In the genomic region with DNA sequence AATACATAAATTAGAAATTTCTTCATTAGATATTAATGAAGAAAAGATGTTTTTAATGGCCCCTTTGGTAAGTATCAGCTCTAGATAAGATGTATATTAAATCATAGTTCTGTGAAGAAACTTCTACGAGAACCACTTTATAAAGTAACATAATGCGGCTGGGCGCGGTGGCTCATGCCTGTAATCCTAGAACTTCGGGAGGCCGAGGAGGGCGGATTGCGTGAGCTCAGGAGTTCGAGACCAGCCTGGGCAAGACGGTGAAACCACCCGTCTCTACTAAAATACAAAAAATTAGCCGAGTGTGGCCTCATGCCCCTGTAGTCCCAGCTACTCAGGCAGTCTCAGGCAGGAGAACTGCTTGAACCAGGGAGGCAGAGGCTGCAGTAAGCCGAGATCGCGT, we compare ENCODE assay signal across 18 cellular contexts. TPM values are rescaled to one million over a fixed set of nuclear protein-coding genes. Genes with fewer than 3 reads are reported as not detected.
DNase-seq lines count a peak whose midpoint lies in the region; ATAC-seq and TF ChIP-seq lines count a peak whose summit lies in the region.
"Had no signal": no experiment of that assay in that cellular context is flagged by ENCODE, and none has a peak within 500 bp of the region (broad histone marks: within the 10 kb centered on the region; RNA-seq: fewer than 3 reads in every experiment).

No MANE protein-coding gene starts in this region.

- CTCF ChIA-PET in T-cell (lab: Charles Lee): no interaction called here

- WGBS in mesenchymal stem cell: 87% methylated on average over 12 of the region's 15 CpGs
- WGBS in right cardiac atrium: 86% methylated on average over 15 of the region's 15 CpGs

- H3K18ac ChIP-seq in mesenchymal stem cell (ENCODE audit: low read depth in 1 of 2, low read length in 2 of 2): no peak overlapping the region

- H3K27me3 ChIP-seq in mesenchymal stem cell (ENCODE audit: control insufficient read depth in 1 of 2, insufficient read depth in 1 of 2, low read length in 2 of 2) (no peaks in the 10 kb centered on the region), gastrocnemius medialis (no peaks in the 10 kb centered on the region), right cardiac atrium (ENCODE audit: control insufficient read depth, insufficient read depth) (no peaks in the 10 kb centered on the region), upper lobe of right lung (no peaks in the 10 kb centered on the region)
- H3K27me3 ChIP-seq: transverse colon had no signal

- TF ChIP-seq POLR2A in gastrocnemius medialis (IDR thresholded peaks at IDR 0.05): no peak

- H3K27ac ChIP-seq in mesenchymal stem cell (ENCODE audit: low read length, poor library complexity, severe bottlenecking) (no peak overlapping the region), gastrocnemius medialis (peak overlapping the region; percentile 94 to 99 (median 97)), right cardiac atrium (ENCODE audit: low read length) (no peak overlapping the region), upper lobe of right lung (no peak overlapping the region)
- H3K27ac ChIP-seq: coronary artery had no signal

- no peak overlapping the region for H2AFZ ChIP-seq in mesenchymal stem cell (ENCODE audit: low read depth, low read length)

- no peak for DNase-seq in activated naive CD4-positive, alpha-beta T cell (lab: John Stamatoyannopoulos, UW)
- no peak for DNase-seq in T-cell
- no peak for DNase-seq in mesenchymal stem cell
- DNase-seq in gastrocnemius medialis: no peak
- no peak for DNase-seq in NCI-H1092 (lab: John Stamatoyannopoulos, UW)
- no peak for DNase-seq in right cardiac atrium
- no peak for DNase-seq in upper lobe of right lung
- DNase-seq: activated CD4-positive, alpha-beta T cell treated with anti-CD3 and anti-CD28 coated beads, Interleukin-2, amount 10 ng/mL, durations not matched to agents 7 days and 5 days; activated CD8-positive, alpha-beta memory T cell treated with anti-CD3 and anti-CD28 coated beads, Interleukin-2, amount 50 U/mL, for 4 hours; activated naive CD4-positive, alpha-beta T cell treated with anti-CD3 and anti-CD28 coated beads, Interleukin-2, amount 10 ng/mL, durations not matched to agents 7 days and 5 days; DMS79; left ventricle myocardium superior; NCI-H1694 treated with DMSO at 0.1 percent for 48 hours; NCI-H345; stimulated activated naive B cell treated with anti-CD40 and anti-IgM and Interleukin-4, amounts not matched to agents 10 μg/mL and 1 μg/mL and 100 μg/mL, for 72 hours; transverse colon had no signal

- H3K36me3 ChIP-seq in mesenchymal stem cell (ENCODE audit: control insufficient read depth in 1 of 2, insufficient read depth in 2 of 2, low read depth in 1 of 2, low read length in 2 of 2): no peaks in the 10 kb centered on the region
- no peaks in the 10 kb centered on the region for H3K36me3 ChIP-seq in gastrocnemius medialis
- H3K36me3 ChIP-seq in upper lobe of right lung: no peaks in the 10 kb centered on the region
- H3K36me3 ChIP-seq: transverse colon had no signal

- H2BK5ac ChIP-seq in mesenchymal stem cell (ENCODE audit: low read depth, low read length, poor library complexity, severe bottlenecking): no peak overlapping the region

- peak overlapping the region; percentile 33 for H3K4me3 Mint-ChIP-seq in activated naive CD4-positive, alpha-beta T cell treated with anti-CD3 and anti-CD28 coated beads, Interleukin-2, amount 50 U/mL, for 24 hours
- peak overlapping the region in 2 of 3 donors; percentile 21 to 84 for H3K4me3 Mint-ChIP-seq in T-cell

- H3K9me3 ChIP-seq in mesenchymal stem cell (ENCODE audit: control insufficient read depth, low read length) (no peaks in the 10 kb centered on the region), gastrocnemius medialis (no peaks in the 10 kb centered on the region), right cardiac atrium (ENCODE audit: control insufficient read depth, low read length) (no peaks in the 10 kb centered on the region), upper lobe of right lung (no peaks in the 10 kb centered on the region)
- H3K9me3 ChIP-seq: transverse colon had no signal

- H3K4ac ChIP-seq in mesenchymal stem cell (ENCODE audit: low read depth in 1 of 2, low read length in 2 of 2): no peak overlapping the region

- H3K27ac Mint-ChIP-seq in activated naive CD4-positive, alpha-beta T cell treated with anti-CD3 and anti-CD28 coated beads, Interleukin-2, amount 50 U/mL, for 24 hours: no peak overlapping the region
- H3K27ac Mint-ChIP-seq in T-cell: no peak overlapping the region
- H3K27ac Mint-ChIP-seq: activated CD4-positive, alpha-beta T cell treated with anti-CD3 and anti-CD28 coated beads, Interleukin-2, amount 10 ng/mL, durations not matched to agents 7 days and 5 days; activated naive CD4-positive, alpha-beta T cell treated with anti-CD3 and anti-CD28 coated beads, Interleukin-2, amount 10 ng/mL, durations not matched to agents 7 days and 5 days; stimulated activated naive B cell treated with anti-CD40 and anti-IgM and Interleukin-4, amounts not matched to agents 10 μg/mL and 1 μg/mL and 100 μg/mL, for 72 hours had no signal

- in situ Hi-C loops in gastrocnemius medialis (cut with MboI; ENCODE audit: low sequenced_read_pairs in 4 of 4): loop anchor here in 3 of 4 donors (10.0 kb wide), 2 partner anchors 97 to 127 kb away; a partner anchor contains a TSS

- ATAC-seq in T-cell (replicated peaks in 1 of 4) (no peak), gastrocnemius medialis (no peak), right cardiac atrium (no peak), upper lobe of right lung (no peak)
- ATAC-seq: left ventricle myocardium superior; stimulated activated naive B cell treated with anti-CD40 and anti-IgM and Interleukin-4, amounts not matched to agents 10 μg/mL and 1 μg/mL and 100 μg/mL, for 72 hours had no signal

- no peak overlapping the region for H4K8ac ChIP-seq in mesenchymal stem cell (ENCODE audit: low read length)

- POLR2A ChIA-PET in T-cell (lab: Charles Lee): interaction anchor here in 1 of 2 donors (0.5 kb wide), 1 partner anchor 17 kb away, joined by 3 read pairs; no protein-coding TSS in a partner anchor

- intact Hi-C loops in gastrocnemius medialis (cut with DNase I; ENCODE audit: low total_unique reads): loop anchor here (5.0 kb wide), 1 partner anchor 280 kb away; a partner anchor contains a TSS
- intact Hi-C loops in right cardiac atrium (cut with DNase I): no loop called here
- intact Hi-C loops in upper lobe of right lung (cut with DNase I): no loop called here

- no peaks in the 10 kb centered on the region for H3K27me3 Mint-ChIP-seq in activated naive CD4-positive, alpha-beta T cell treated with anti-CD3 and anti-CD28 coated beads, Interleukin-2, amount 50 U/mL, for 24 hours
- H3K27me3 Mint-ChIP-seq in T-cell: no peaks in the 10 kb centered on the region
- H3K27me3 Mint-ChIP-seq: activated CD4-positive, alpha-beta T cell treated with anti-CD3 and anti-CD28 coated beads, Interleukin-2, amount 10 ng/mL, durations not matched to agents 7 days and 5 days; stimulated activated naive B cell treated with anti-CD40 and anti-IgM and Interleukin-4, amounts not matched to agents 10 μg/mL and 1 μg/mL and 100 μg/mL, for 72 hours had no signal

- H4K91ac ChIP-seq in mesenchymal stem cell (ENCODE audit: low read length): no peak overlapping the region

- H3K9ac ChIP-seq in mesenchymal stem cell (ENCODE audit: low read length): peak overlapping the region; percentile 95

- no peak overlapping the region for H2BK120ac ChIP-seq in mesenchymal stem cell (ENCODE audit: low read depth, low read length)

- H3K36me3 Mint-ChIP-seq in activated naive CD4-positive, alpha-beta T cell treated with anti-CD3 and anti-CD28 coated beads, Interleukin-2, amount 50 U/mL, for 24 hours: peaks cover 10% of the 10 kb centered on the region
- peaks cover 24% of the 10 kb centered on the region for H3K36me3 Mint-ChIP-seq in T-cell

- no peak overlapping the region for H2AK5ac ChIP-seq in mesenchymal stem cell (ENCODE audit: low read length, severe bottlenecking)

- H3K4me1 ChIP-seq in mesenchymal stem cell (ENCODE audit: control insufficient read depth, insufficient read depth, low read depth, low read length) (peaks cover 4% of the 10 kb centered on the region), gastrocnemius medialis (peaks cover 56 to 63% of the 10 kb centered on the region in 2 donors), right cardiac atrium (ENCODE audit: control insufficient read depth, insufficient read depth, low read length) (peaks cover 6% of the 10 kb centered on the region), upper lobe of right lung (peaks cover 31% of the 10 kb centered on the region)

- H3K14ac ChIP-seq in mesenchymal stem cell (ENCODE audit: low read length in 2 of 2): no peak overlapping the region

- H3K9me3 Mint-ChIP-seq in activated naive CD4-positive, alpha-beta T cell treated with anti-CD3 and anti-CD28 coated beads, Interleukin-2, amount 50 U/mL, for 24 hours: peaks cover 6% of the 10 kb centered on the region
- peaks cover 0 to 10% (median 6%) of the 10 kb centered on the region in 3 donors for H3K9me3 Mint-ChIP-seq in T-cell
- H3K9me3 Mint-ChIP-seq: activated naive CD4-positive, alpha-beta T cell treated with anti-CD3 and anti-CD28 coated beads, Interleukin-2, amount 10 ng/mL, durations not matched to agents 7 days and 5 days had no signal

- no peak overlapping the region for H3K4me2 ChIP-seq in mesenchymal stem cell (ENCODE audit: low read length, poor library complexity, severe bottlenecking)

- TF ChIP-seq CTCF in gastrocnemius medialis (IDR thresholded peaks at IDR 0.05 in 4 of 5, conservative IDR thresholded peaks at IDR 0.05 in 1 of 5) (no peak), upper lobe of right lung (IDR thresholded peaks at IDR 0.05) (no peak)

- no peak overlapping the region for H2BK12ac ChIP-seq in mesenchymal stem cell (ENCODE audit: low read length in 2 of 2)

- peaks cover 69% of the 10 kb centered on the region for H3K4me1 Mint-ChIP-seq in activated naive CD4-positive, alpha-beta T cell treated with anti-CD3 and anti-CD28 coated beads, Interleukin-2, amount 50 U/mL, for 24 hours
- peaks cover 63 to 69% (median 65%) of the 10 kb centered on the region in 3 donors for H3K4me1 Mint-ChIP-seq in T-cell

- no peak overlapping the region for H2BK15ac ChIP-seq in mesenchymal stem cell (ENCODE audit: low read depth, poor library complexity, severe bottlenecking)

- H3K79me1 ChIP-seq in mesenchymal stem cell (replicated peaks; ENCODE audit: low read length, poor library complexity, severe bottlenecking): no peaks in the 10 kb centered on the region

- H3K4me3 ChIP-seq in mesenchymal stem cell (ENCODE audit: insufficient read depth in 1 of 2, low read depth in 1 of 2, low read length in 2 of 2): no peak overlapping the region
- peak overlapping the region in 3 of 4 donors; percentile 23 to 94 (median 65) for H3K4me3 ChIP-seq in gastrocnemius medialis
- no peak overlapping the region for H3K4me3 ChIP-seq in right cardiac atrium (ENCODE audit: low read length)
- H3K4me3 ChIP-seq in upper lobe of right lung: no peak overlapping the region
- H3K4me3 ChIP-seq: coronary artery, transverse colon had no signal

- no peak overlapping the region for H3K23ac ChIP-seq in mesenchymal stem cell (ENCODE audit: low read length in 2 of 2)

RNA-seq across cellular contexts. Expression of a gene that starts 2.5 kb away (rescaled TPM):
- total RNA-seq in T-cell (10 to 100 TPM; 55.2 to 65.0 (median 57.5) TPM), gastrocnemius medialis (100 to 1,000 TPM; 108 to 119 (median 112) TPM), right cardiac atrium (10 to 100 TPM; 50.1 to 66.9 (median 51.8) TPM), upper lobe of right lung (60.4 TPM)
- 43.4 TPM for polyA plus RNA-seq in mesenchymal stem cell (2013, experiment 1 of 2)
- polyA plus RNA-seq in mesenchymal stem cell (2013, experiment 2 of 2): 46.6 TPM
- 12.7 TPM for polyA plus RNA-seq in right cardiac atrium

RNA-seq across cellular contexts. Expression of a gene that starts 51.8 kb away (rescaled TPM):
- total RNA-seq in T-cell (10 to 100 TPM; 20.2 to 43.0 (median 24.3) TPM), gastrocnemius medialis (1 to 10 TPM; 5.9 to 9.6 (median 8.2) TPM), right cardiac atrium (10 to 100 TPM; 12.6 to 24.5 (median 14.4) TPM), upper lobe of right lung (70.8 TPM)
- polyA plus RNA-seq in mesenchymal stem cell (2013, experiment 1 of 2): 16.3 TPM
- 16.5 TPM for polyA plus RNA-seq in mesenchymal stem cell (2013, experiment 2 of 2)
- 9.2 TPM for polyA plus RNA-seq in right cardiac atrium

RNA-seq across cellular contexts. Expression of a gene that starts 51.9 kb away (rescaled TPM):
- total RNA-seq in T-cell (10 to 100 TPM; 35.1 to 56.2 (median 49.8) TPM), gastrocnemius medialis (10 to 100 TPM in 1 of 4 donors, 1 to 10 TPM in 3; 6.6 to 15.6 (median 9.4) TPM), right cardiac atrium (10 to 100 TPM; 12.1 to 24.1 (median 13.6) TPM), upper lobe of right lung (67.5 TPM)
- 17.9 TPM for polyA plus RNA-seq in mesenchymal stem cell (2013, experiment 1 of 2)
- polyA plus RNA-seq in mesenchymal stem cell (2013, experiment 2 of 2): 17.5 TPM
- polyA plus RNA-seq in right cardiac atrium: 5.2 TPM

Comparison
In these comparisons a context has a peak if more than half of its experiments do, and no peak if none do; other contexts are left out.
1. H3K27ac ChIP-seq: peak in gastrocnemius medialis (4 of 4); none in mesenchymal stem cell (single experiment), right cardiac atrium (single experiment) and upper lobe of right lung (single experiment).
2. H3K4me3 ChIP-seq: peak in gastrocnemius medialis (3 of 4); none in mesenchymal stem cell (0 of 2), right cardiac atrium (single experiment) and upper lobe of right lung (single experiment).